8 cellular contexts compared by ENCODE assay signal in genomic region chr3:100002599-100003350, GRCh38.
DNase-seq lines count a peak whose midpoint lies in the region; ATAC-seq, FAIRE-seq and TF ChIP-seq lines count a peak whose summit lies in the region.

No MANE protein-coding gene starts in this region.

- H3K9me3 Mint-ChIP-seq in CD14-positive monocyte = peaks cover 0 to 6% (median 4%) of the 10 kb centered on the region in 7 donors

- TF ChIP-seq CTCF in LNCaP clone FGC (IDR thresholded peaks at IDR 0.05; ENCODE audit: control insufficient read depth, extremely low read depth, insufficient read depth) (no peak), bronchial epithelial cell (IDR thresholded peaks at IDR 0.05; ENCODE audit: insufficient read depth, low read length, severe bottlenecking) (no peak), CD14-positive monocyte (IDR thresholded peaks at IDR 0.05) (no peak)

- no peaks in the 10 kb centered on the region for H3K27me3 Mint-ChIP-seq in CD14-positive monocyte (ENCODE audit: low read depth in 3 of 3)

- in situ Hi-C loops in Caki2 (cut with HindIII; ENCODE audit: low pct_unique_long_range_greater_than_20kb, low sequenced_read_pairs) = no loop called here

- H3K4me3 Mint-ChIP-seq in CD14-positive monocyte = no peak overlapping the region

- no peak for ATAC-seq in GM18870 (IDR thresholded peaks at IDR 0.05; ENCODE audit: unreplicated experiment)

- H3K4me3 ChIP-seq in LNCaP clone FGC (ENCODE audit: low read depth, low read length) (no peak overlapping the region), bronchial epithelial cell (ENCODE audit: low read depth, low read length) (no peak overlapping the region)

- DNase-seq in Caki2 (ENCODE audit: low read depth) (peak; percentile 91), LNCaP clone FGC (ENCODE audit: low read depth) (peak; percentile 46), bronchial epithelial cell (ENCODE audit: low read depth) (peak; percentile 99), mucosa of gallbladder (ENCODE audit: low spot score) (peak; percentile 80), CD14-positive monocyte (ENCODE audit: low spot score) (no peak), hippocampal formation (lab: John Stamatoyannopoulos, UW) (no peak), UCSD-AML1 (lab: John Stamatoyannopoulos, UW; ENCODE audit: unreplicated experiment) (no peak)

- no peaks in the 10 kb centered on the region for H3K36me3 Mint-ChIP-seq in CD14-positive monocyte

- H3K4me1 Mint-ChIP-seq in CD14-positive monocyte = no peaks in the 10 kb centered on the region

- H3K36me3 ChIP-seq in bronchial epithelial cell (ENCODE audit: control insufficient read depth, insufficient read depth, low read length) = no peaks in the 10 kb centered on the region

- intact Hi-C loops in CD14-positive monocyte (cut with micrococcal nuclease) = no loop called here

- no peaks in the 10 kb centered on the region for H3K27me3 ChIP-seq in bronchial epithelial cell (ENCODE audit: control insufficient read depth, insufficient read depth, low read length)

- FAIRE-seq in bronchial epithelial cell (lab: Jason Lieb, UNC) = peak; percentile 99

- no peak overlapping the region for H3K27ac Mint-ChIP-seq in CD14-positive monocyte

Comparison
In these comparisons a context has a peak if more than half of its experiments do, and no peak if none do; other contexts are left out.
1. DNase-seq: peak in Caki2 (single experiment), LNCaP clone FGC (single experiment), bronchial epithelial cell (single experiment) and mucosa of gallbladder (single experiment); none in CD14-positive monocyte (single experiment), hippocampal formation (0 of 2) and UCSD-AML1 (single experiment).